ENCODE assay signal across 18 cellular contexts in genomic region chr2:224931956-224932355, GRCh38.
A peak's percentile ranks its signal among the peaks of the same experiment; 100 is the strongest.
DNase-seq lines count a peak whose midpoint lies in the region; ATAC-seq and TF ChIP-seq lines count a peak whose summit lies in the region.
"Had no signal": no experiment of that assay in that cellular context is flagged by ENCODE, and none has a peak within 500 bp of the region (broad histone marks: within the 10 kb centered on the region; RNA-seq: fewer than 3 reads in every experiment).

No MANE protein-coding gene starts in this region.

- peaks cover 91% of the 10 kb centered on the region for H3K4me1 ChIP-seq in CD4-positive, CD25-positive, alpha-beta regulatory T cell (ENCODE audit: control insufficient read depth, insufficient read depth, low read length, poor library complexity, severe bottlenecking)
- H3K4me1 ChIP-seq in CD8-positive, alpha-beta T cell (ENCODE audit: insufficient read depth, low read length) = peaks cover 93% of the 10 kb centered on the region

- H3K27me3 ChIP-seq in CD4-positive, CD25-positive, alpha-beta regulatory T cell (ENCODE audit: control insufficient read depth, insufficient read depth, low read length) = no peaks in the 10 kb centered on the region
- H3K27me3 ChIP-seq in CD8-positive, alpha-beta T cell (ENCODE audit: insufficient read depth, low read length) = no peaks in the 10 kb centered on the region
- H3K27me3 ChIP-seq: esophagus squamous epithelium, sigmoid colon had no signal

- TF ChIP-seq CTCF in CD8-positive, alpha-beta T cell (IDR thresholded peaks at IDR 0.05) = no peak

- H3K9me3 ChIP-seq in CD4-positive, CD25-positive, alpha-beta regulatory T cell (ENCODE audit: control insufficient read depth in 2 of 2, low read length in 2 of 2) = no peaks in the 10 kb centered on the region
- no peaks in the 10 kb centered on the region for H3K9me3 ChIP-seq in CD8-positive, alpha-beta T cell (ENCODE audit: low read length)
- H3K9me3 ChIP-seq: esophagus squamous epithelium, sigmoid colon had no signal

- H3K27me3 Mint-ChIP-seq in CD4-positive, CD25-positive, alpha-beta regulatory T cell = no peaks in the 10 kb centered on the region
- H3K27me3 Mint-ChIP-seq in CD8-positive, alpha-beta T cell (ENCODE audit: low read depth) = no peaks in the 10 kb centered on the region
- no peaks in the 10 kb centered on the region for H3K27me3 Mint-ChIP-seq in activated T-helper 17 cell treated with anti-CD3 and anti-CD28 coated beads, Interleukin-2, amount 50 U/mL, for 72 hours
- H3K27me3 Mint-ChIP-seq in natural killer cell treated with Interleukin-12 subunit alpha and Interleukin-12 subunit beta and Interleukin-15 and Interleukin-18, amount 100 ng/mL, for 72 hours = no peaks in the 10 kb centered on the region

- POLR2A ChIA-PET in CD8-positive, alpha-beta T cell (lab: Charles Lee) = interaction anchor here (0.9 to 3.8 kb wide), 3 partner anchors 13 to 109 kb away, joined by 3 to 25 read pairs (median 3); no protein-coding TSS in a partner anchor

- peak overlapping the region; percentile 28 for H3K4me3 ChIP-seq in CD4-positive, CD25-positive, alpha-beta regulatory T cell (ENCODE audit: low read depth, low read length)
- H3K4me3 ChIP-seq in CD8-positive, alpha-beta T cell (ENCODE audit: low read depth, low read length) = no peak overlapping the region
- H3K4me3 ChIP-seq: esophagus squamous epithelium, sigmoid colon had no signal

- peaks cover 21% of the 10 kb centered on the region for H3K36me3 ChIP-seq in CD4-positive, CD25-positive, alpha-beta regulatory T cell (ENCODE audit: control insufficient read depth, insufficient read depth, low read length)
- peaks cover 11% of the 10 kb centered on the region for H3K36me3 ChIP-seq in CD8-positive, alpha-beta T cell (ENCODE audit: insufficient read depth, low read length)
- H3K36me3 ChIP-seq: esophagus squamous epithelium, sigmoid colon had no signal

- peaks cover 39 to 93% (median 83%) of the 10 kb centered on the region in 4 donors for H3K4me1 Mint-ChIP-seq in CD4-positive, CD25-positive, alpha-beta regulatory T cell
- H3K4me1 Mint-ChIP-seq in CD8-positive, alpha-beta T cell (ENCODE audit: low read depth) = peaks cover 95% of the 10 kb centered on the region
- H3K4me1 Mint-ChIP-seq in activated T-helper 17 cell treated with anti-CD3 and anti-CD28 coated beads, Interleukin-2, amount 50 U/mL, for 72 hours = peaks cover 74% of the 10 kb centered on the region
- peaks cover 83 to 89% of the 10 kb centered on the region in 2 donors for H3K4me1 Mint-ChIP-seq in natural killer cell treated with Interleukin-12 subunit alpha and Interleukin-12 subunit beta and Interleukin-15 and Interleukin-18, amount 100 ng/mL, for 72 hours (ENCODE audit: low read depth in 2 of 2)
- H3K4me1 Mint-ChIP-seq: nephron progenitor cell had no signal

- intact Hi-C loops in CD8-positive, alpha-beta T cell (cut with DNase I, micrococcal nuclease) = loop anchor here (1.0 to 10.0 kb wide), 5 partner anchors 13 to 730 kb away; partner anchors contain the start of gene DOCK10 (in 1 of the 2)
- intact Hi-C loops in cardiac septum (cut with DNase I) (no loop called here), Right ventricle myocardium superior (cut with DNase I) (no loop called here)

- H3K27ac Mint-ChIP-seq in CD4-positive, CD25-positive, alpha-beta regulatory T cell = peak overlapping the region; percentile 38 to 96 (median 63)
- peak overlapping the region; percentile 99 for H3K27ac Mint-ChIP-seq in CD8-positive, alpha-beta T cell
- peak overlapping the region; percentile 97 for H3K27ac Mint-ChIP-seq in activated T-helper 17 cell treated with anti-CD3 and anti-CD28 coated beads, Interleukin-2, amount 50 U/mL, for 72 hours
- H3K27ac Mint-ChIP-seq in natural killer cell treated with Interleukin-12 subunit alpha and Interleukin-12 subunit beta and Interleukin-15 and Interleukin-18, amount 100 ng/mL, for 72 hours = peak overlapping the region; percentile 96 to 98
- H3K27ac Mint-ChIP-seq: H9, nephron progenitor cell, type B pancreatic cell had no signal

- H3K36me3 Mint-ChIP-seq in CD4-positive, CD25-positive, alpha-beta regulatory T cell = peaks cover 37% of the 10 kb centered on the region
- peaks cover 62% of the 10 kb centered on the region for H3K36me3 Mint-ChIP-seq in CD8-positive, alpha-beta T cell
- peaks cover 90% of the 10 kb centered on the region for H3K36me3 Mint-ChIP-seq in activated T-helper 17 cell treated with anti-CD3 and anti-CD28 coated beads, Interleukin-2, amount 50 U/mL, for 72 hours (ENCODE audit: low read depth)
- peaks cover 43% of the 10 kb centered on the region for H3K36me3 Mint-ChIP-seq in natural killer cell treated with Interleukin-12 subunit alpha and Interleukin-12 subunit beta and Interleukin-15 and Interleukin-18, amount 100 ng/mL, for 72 hours

- no peak for DNase-seq in CD4-positive, CD25-positive, alpha-beta regulatory T cell
- DNase-seq in CD8-positive, alpha-beta T cell = no peak
- DNase-seq in natural killer cell treated with Interleukin-12 subunit alpha and Interleukin-12 subunit beta and Interleukin-15 and Interleukin-18, amount 100 ng/mL, for 72 hours (ENCODE audit: low spot score) = no peak
- DNase-seq in cardiac septum (ENCODE audit: low spot score) (no peak), Right ventricle myocardium superior (no peak), hypothalamus (lab: John Stamatoyannopoulos, UW) (no peak)
- DNase-seq: activated effector memory CD4-positive, alpha-beta T cell treated with anti-CD3 and anti-CD28 coated beads, Interleukin-2, amount 50 U/mL, for 16 hours; effector CD8-positive, alpha-beta T cell; esophagus squamous epithelium; H9; KBM-7; left colon; NCI-H146; NCI-H69; nephron progenitor cell; sigmoid colon had no signal

- CTCF ChIA-PET in CD8-positive, alpha-beta T cell (lab: Charles Lee) = interaction anchor here (1.4 to 4.3 kb wide), 4 partner anchors 10 to 70 kb away, joined by 3 to 47 read pairs (median 10); no protein-coding TSS in a partner anchor

- ATAC-seq in CD4-positive, CD25-positive, alpha-beta regulatory T cell (ENCODE audit: low read depth in 2 of 2) = no peak
- ATAC-seq in CD8-positive, alpha-beta T cell = no peak
- ATAC-seq in activated T-helper 17 cell treated with anti-CD3 and anti-CD28 coated beads, Interleukin-2, amount 50 U/mL, for 72 hours (replicated peaks) = no peak
- no peak for ATAC-seq in natural killer cell treated with Interleukin-12 subunit alpha and Interleukin-12 subunit beta and Interleukin-15 and Interleukin-18, amount 100 ng/mL, for 72 hours
- ATAC-seq in Right ventricle myocardium superior (ENCODE audit: poor library complexity) = no peak
- ATAC-seq: left colon had no signal

- no peaks in the 10 kb centered on the region for H3K9me3 Mint-ChIP-seq in CD4-positive, CD25-positive, alpha-beta regulatory T cell
- no peaks in the 10 kb centered on the region for H3K9me3 Mint-ChIP-seq in CD8-positive, alpha-beta T cell
- no peaks in the 10 kb centered on the region for H3K9me3 Mint-ChIP-seq in activated T-helper 17 cell treated with anti-CD3 and anti-CD28 coated beads, Interleukin-2, amount 50 U/mL, for 72 hours
- no peaks in the 10 kb centered on the region for H3K9me3 Mint-ChIP-seq in natural killer cell treated with Interleukin-12 subunit alpha and Interleukin-12 subunit beta and Interleukin-15 and Interleukin-18, amount 100 ng/mL, for 72 hours
- H3K9me3 Mint-ChIP-seq: H9, nephron progenitor cell, type B pancreatic cell had no signal

- peak overlapping the region in 1 of 4 donors; percentile 40 for H3K4me3 Mint-ChIP-seq in CD4-positive, CD25-positive, alpha-beta regulatory T cell
- H3K4me3 Mint-ChIP-seq in CD8-positive, alpha-beta T cell = no peak overlapping the region
- H3K4me3 Mint-ChIP-seq in activated T-helper 17 cell treated with anti-CD3 and anti-CD28 coated beads, Interleukin-2, amount 50 U/mL, for 72 hours = peak overlapping the region; percentile 78
- H3K4me3 Mint-ChIP-seq in natural killer cell treated with Interleukin-12 subunit alpha and Interleukin-12 subunit beta and Interleukin-15 and Interleukin-18, amount 100 ng/mL, for 72 hours = peak overlapping the region; percentile 84
- H3K4me3 Mint-ChIP-seq: H9, nephron progenitor cell, type B pancreatic cell had no signal

- peak overlapping the region; percentile 68 for H3K27ac ChIP-seq in CD4-positive, CD25-positive, alpha-beta regulatory T cell (ENCODE audit: insufficient read depth, low read length, poor library complexity, severe bottlenecking)
- no peak overlapping the region for H3K27ac ChIP-seq in CD8-positive, alpha-beta T cell (ENCODE audit: low read depth, low read length)
- H3K27ac ChIP-seq: sigmoid colon had no signal

Comparison
In these comparisons a context has a peak if more than half of its experiments do, and no peak if none do; other contexts are left out.
1. intact Hi-C loops: an anchor here in CD8-positive, alpha-beta T cell (1.0 to 10.0 kb wide); none called in cardiac septum and Right ventricle myocardium superior.